In the genomic region with DNA sequence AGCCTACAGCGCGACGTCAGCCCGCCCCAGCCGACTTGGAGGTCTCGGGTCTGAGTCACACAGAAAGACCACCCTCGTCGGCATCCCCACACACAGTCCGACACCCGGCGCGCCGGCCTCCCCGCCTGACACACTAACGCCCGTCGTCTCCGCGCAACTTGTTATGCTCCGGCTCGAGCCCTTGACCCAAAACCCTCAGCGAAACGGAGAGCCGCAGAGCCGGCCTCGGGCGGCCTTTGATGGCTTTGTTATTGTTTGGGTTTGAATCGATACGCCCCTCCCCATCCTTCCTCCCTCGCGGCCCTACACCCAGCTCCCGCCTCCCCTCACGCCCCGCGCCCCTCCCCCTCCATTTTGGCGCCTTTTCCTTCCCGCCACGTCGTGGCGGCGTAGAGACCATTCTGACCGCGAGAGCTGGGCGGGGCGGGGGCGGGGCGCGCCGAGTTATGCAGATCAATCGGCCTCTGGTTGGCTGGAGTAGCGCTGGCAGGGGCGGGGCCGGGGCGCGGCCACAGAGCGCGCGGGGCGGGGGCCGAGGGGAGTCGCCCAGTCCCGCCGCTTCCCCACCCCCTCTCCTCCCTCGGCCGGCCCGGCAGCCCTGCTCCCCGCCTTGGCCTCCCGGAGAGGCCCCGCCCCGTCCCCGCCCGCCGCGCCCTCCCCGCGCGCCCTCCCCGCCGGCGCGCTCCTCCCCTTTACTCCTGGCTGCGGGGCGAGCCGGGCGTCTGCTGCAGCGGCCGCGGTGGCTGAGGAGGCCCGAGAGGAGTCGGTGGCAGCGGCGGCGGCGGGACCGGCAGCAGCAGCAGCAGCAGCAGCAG, we compare ENCODE assay signal across 8 cellular contexts. TPM values are rescaled to one million over a fixed set of nuclear protein-coding genes. Genes with fewer than 3 reads are reported as not detected.
DNase-seq lines count a peak whose midpoint lies in the region; ATAC-seq, FAIRE-seq and TF ChIP-seq lines count a peak whose summit lies in the region.

PIM1 (plus strand) TSS at position 695 of the 815 bp plus-strand sequence. CDS start 424 bp downstream, outside the sequence.

- peak within 1 kb of the TSS; percentile 89 for H3K9ac ChIP-seq in smooth muscle cell (ENCODE audit: low read depth)

- H3K4me3 ChIP-seq in ACC112 (ENCODE audit: low read depth, low read length): peak within 1 kb of the TSS; percentile 97
- peak within 1 kb of the TSS; percentile 80 for H3K4me3 ChIP-seq in bronchial epithelial cell (ENCODE audit: low read depth, low read length)
- peak within 1 kb of the TSS; percentile 97 for H3K4me3 ChIP-seq in smooth muscle cell

- POLR2A ChIA-PET in WTC11 (lab: Charles Lee): interaction anchor here (0.6 to 5.8 kb wide), 18 partner anchors 20 to 1609 kb away, joined by 3 to 183 read pairs (median 4); partner anchors contain the start of gene MTCH1

- WGBS in smooth muscle cell (ENCODE audit: low lambda C conversion rate): under 1% methylated on average over 33 of the region's 95 CpGs

- DNase-seq in NCI-H226 (peak; percentile 90), WTC11 (ENCODE audit: low spot score) (peak; percentile 99), bronchial epithelial cell (ENCODE audit: low read depth) (peak; percentile 77), iPS-NIHi7 (ENCODE audit: extremely low spot score) (peak; percentile 96), smooth muscle cell (lab: John Stamatoyannopoulos, UW; ENCODE audit: unreplicated experiment) (peak; percentile 99)

- peaks cover 51% of the 10 kb centered on the region for H3K4me1 Mint-ChIP-seq in WTC11

- ATAC-seq in GM18868 (IDR thresholded peaks at IDR 0.05; ENCODE audit: unreplicated experiment): peak; percentile 65
- ATAC-seq in HG03139 (IDR thresholded peaks at IDR 0.05; ENCODE audit: unreplicated experiment): peak; percentile 60
- peak; percentile 90 for ATAC-seq in WTC11

- H3K9me3 Mint-ChIP-seq in WTC11: no peaks in the 10 kb centered on the region

- no peaks in the 10 kb centered on the region for H3K9me3 ChIP-seq in smooth muscle cell (replicated peaks; ENCODE audit: low read depth)

- H3K27ac Mint-ChIP-seq in WTC11: peak within 1 kb of the TSS; percentile 99

- peaks cover 13% of the 10 kb centered on the region for H3K79me2 ChIP-seq in ACC112 (ENCODE audit: control insufficient read depth, insufficient read depth, low read length, unreplicated experiment)
- peaks cover 20% of the 10 kb centered on the region for H3K79me2 ChIP-seq in smooth muscle cell (ENCODE audit: low read depth)

- H3K36me3 ChIP-seq in ACC112 (ENCODE audit: insufficient read depth, low read length): peaks cover 14% of the 10 kb centered on the region
- H3K36me3 ChIP-seq in bronchial epithelial cell (ENCODE audit: control insufficient read depth, insufficient read depth, low read length): peaks cover 21% of the 10 kb centered on the region
- H3K36me3 ChIP-seq in smooth muscle cell (ENCODE audit: low read depth): peaks cover 17% of the 10 kb centered on the region

- no peaks in the 10 kb centered on the region for H3K27me3 Mint-ChIP-seq in WTC11 (ENCODE audit: low read depth)

- H3K4me2 ChIP-seq in smooth muscle cell: peak within 1 kb of the TSS; percentile 92

- H3K27me3 ChIP-seq in ACC112 (ENCODE audit: insufficient read depth, low read length) (no peaks in the 10 kb centered on the region), bronchial epithelial cell (ENCODE audit: control insufficient read depth, insufficient read depth, low read length) (no peaks in the 10 kb centered on the region), smooth muscle cell (ENCODE audit: low read depth) (no peaks in the 10 kb centered on the region)

- peaks cover 40% of the 10 kb centered on the region for H4K20me1 ChIP-seq in smooth muscle cell (ENCODE audit: low read depth)

- no peak for TF ChIP-seq CTCF in WTC11 (IDR thresholded peaks at IDR 0.05)
- no peak for TF ChIP-seq CTCF in bronchial epithelial cell (IDR thresholded peaks at IDR 0.05; ENCODE audit: insufficient read depth, low read length, severe bottlenecking)
- TF ChIP-seq CTCF in smooth muscle cell (IDR thresholded peaks at IDR 0.05; ENCODE audit: borderline replicate concordance, insufficient read depth, poor library complexity, severe bottlenecking): no peak

- H3K4me3 Mint-ChIP-seq in WTC11: peak within 1 kb of the TSS; percentile 92

- peaks cover 37% of the 10 kb centered on the region for H3K36me3 Mint-ChIP-seq in WTC11

- H3F3A ChIP-seq in smooth muscle cell (ENCODE audit: low read depth): peaks cover 16% of the 10 kb centered on the region

- CTCF ChIA-PET in WTC11 (lab: Charles Lee): interaction anchor here (0.5 to 5.4 kb wide), 24 partner anchors 12 to 539 kb away, joined by 3 to 70 read pairs (median 4); partner anchors contain the start of gene TBC1D22B

- peak within 1 kb of the TSS; percentile 98 for H3K27ac ChIP-seq in ACC112 (ENCODE audit: low read depth, low read length)
- H3K27ac ChIP-seq in smooth muscle cell (ENCODE audit: low read depth): peak within 1 kb of the TSS; percentile 95

- H3K4me1 ChIP-seq in ACC112 (ENCODE audit: control insufficient read depth, insufficient read depth, low read length, unreplicated experiment): peaks cover 15% of the 10 kb centered on the region
- peaks cover 12% of the 10 kb centered on the region for H3K4me1 ChIP-seq in smooth muscle cell (ENCODE audit: low read depth)

- no peak for FAIRE-seq in bronchial epithelial cell (lab: Jason Lieb, UNC)

- H2AFZ ChIP-seq in ACC112 (ENCODE audit: low read length, unreplicated experiment): peak within 1 kb of the TSS; percentile 48
- H2AFZ ChIP-seq in smooth muscle cell (ENCODE audit: low read depth): peak within 1 kb of the TSS; percentile 61

TF ChIP-seq in WTC11, 78 proteins besides CTCF, POLR2A, EP300 and RAD21 (continues in another document):
- TF ChIP-seq HMGA2 (CRISPR knock-in tag; IDR thresholded peaks at IDR 0.05) (no peak), CREB1 (CRISPR knock-in tag; IDR thresholded peaks at IDR 0.05) (0 out of 2 replicates have a peak, but pooled peaks have one; percentile 40), MLX (CRISPR knock-in tag; IDR thresholded peaks at IDR 0.05) (no peak), ZNF138 (CRISPR knock-in tag; conservative IDR thresholded peaks at IDR 0.05) (no peak), NFYB (CRISPR knock-in tag; conservative IDR thresholded peaks at IDR 0.05; ENCODE audit: low read depth) (no peak), SOX15 (CRISPR knock-in tag; IDR thresholded peaks at IDR 0.05) (no peak), TEAD4 (CRISPR knock-in tag; IDR thresholded peaks at IDR 0.05) (no peak), CDX4 (CRISPR knock-in tag; IDR thresholded peaks at IDR 0.05; ENCODE audit: borderline replicate concordance) (no peak), PRRX2 (CRISPR knock-in tag; IDR thresholded peaks at IDR 0.05) (no peak), RELA (CRISPR knock-in tag; IDR thresholded peaks at IDR 0.05; ENCODE audit: borderline replicate concordance) (no peak), NFE2L1 (CRISPR knock-in tag; IDR thresholded peaks at IDR 0.05) (peak; percentile 69; the same call in 1 of the 2 replicates)
- TF ChIP-seq, protein P1, sequence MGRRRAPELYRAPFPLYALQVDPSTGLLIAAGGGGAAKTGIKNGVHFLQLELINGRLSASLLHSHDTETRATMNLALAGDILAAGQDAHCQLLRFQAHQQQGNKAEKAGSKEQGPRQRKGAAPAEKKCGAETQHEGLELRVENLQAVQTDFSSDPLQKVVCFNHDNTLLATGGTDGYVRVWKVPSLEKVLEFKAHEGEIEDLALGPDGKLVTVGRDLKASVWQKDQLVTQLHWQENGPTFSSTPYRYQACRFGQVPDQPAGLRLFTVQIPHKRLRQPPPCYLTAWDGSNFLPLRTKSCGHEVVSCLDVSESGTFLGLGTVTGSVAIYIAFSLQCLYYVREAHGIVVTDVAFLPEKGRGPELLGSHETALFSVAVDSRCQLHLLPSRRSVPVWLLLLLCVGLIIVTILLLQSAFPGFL (CRISPR knock-in tag; IDR thresholded peaks at IDR 0.05; ENCODE audit: borderline replicate concordance): no peak
- TF ChIP-seq, protein P2, sequence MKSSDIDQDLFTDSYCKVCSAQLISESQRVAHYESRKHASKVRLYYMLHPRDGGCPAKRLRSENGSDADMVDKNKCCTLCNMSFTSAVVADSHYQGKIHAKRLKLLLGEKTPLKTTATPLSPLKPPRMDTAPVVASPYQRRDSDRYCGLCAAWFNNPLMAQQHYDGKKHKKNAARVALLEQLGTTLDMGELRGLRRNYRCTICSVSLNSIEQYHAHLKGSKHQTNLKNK (CRISPR knock-in tag; IDR thresholded peaks at IDR 0.05): no peak
- TF ChIP-seq, protein P3, sequence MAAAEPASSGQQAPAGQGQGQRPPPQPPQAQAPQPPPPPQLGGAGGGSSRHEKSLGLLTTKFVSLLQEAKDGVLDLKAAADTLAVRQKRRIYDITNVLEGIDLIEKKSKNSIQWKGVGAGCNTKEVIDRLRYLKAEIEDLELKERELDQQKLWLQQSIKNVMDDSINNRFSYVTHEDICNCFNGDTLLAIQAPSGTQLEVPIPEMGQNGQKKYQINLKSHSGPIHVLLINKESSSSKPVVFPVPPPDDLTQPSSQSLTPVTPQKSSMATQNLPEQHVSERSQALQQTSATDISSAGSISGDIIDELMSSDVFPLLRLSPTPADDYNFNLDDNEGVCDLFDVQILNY (CRISPR knock-in tag; IDR thresholded peaks at IDR 0.05): peak; percentile 99

RNA-seq across cellular contexts. Expression of gene PIM1, which starts in this region (rescaled TPM):
- 64.7 to 81.2 TPM (median 78.1 TPM) in 3 replicates for total RNA-seq in WTC11 (2021)
- 29.2 and 35.3 TPM in 2 replicates for total RNA-seq in bronchial epithelial cell
- 29.3 and 29.5 TPM in 2 replicates for total RNA-seq in smooth muscle cell
- polyA plus RNA-seq in smooth muscle cell: 35.7 and 41.9 TPM in 2 replicates

Comparison
In these comparisons a context has a peak if more than half of its experiments do, and no peak if none do; other contexts are left out.
1. Peak in every context shown above with its lines: DNase-seq, ATAC-seq, H3K4me3 ChIP-seq and H3K27ac ChIP-seq.